In genomic region chr19:43085801-43086530, GRCh38 we compare ENCODE assay signal across 13 cellular contexts. TPM values are rescaled to one million over a fixed set of nuclear protein-coding genes. Genes with fewer than 3 reads are reported as not detected.
"Had no signal": no experiment of that assay in that cellular context is flagged by ENCODE, and none has a peak within 500 bp of the region (broad histone marks: within the 10 kb centered on the region; RNA-seq: fewer than 3 reads in every experiment).

No MANE protein-coding gene starts in this region.

RNA-seq across cellular contexts. Expression of gene PSG2, which starts 3.5 kb away (rescaled TPM):
- total RNA-seq: activated B cell treated with CpG ODN at 0.5 μM for 24 hours; activated CD4-positive, alpha-beta memory T cell treated with anti-CD3 and anti-CD28 coated beads for 36 hours; activated naive CD4-positive, alpha-beta T cell treated with anti-CD3 and anti-CD28 coated beads for 36 hours; activated naive CD4-positive, alpha-beta T cell treated with anti-CD3 and anti-CD28 coated beads, Interleukin-2, amount 50 U/mL, for 72 hours; activated T-cell treated with anti-CD3 and anti-CD28 coated beads, Interleukin-2, amount 50 U/mL, for 4 hours; activated T-helper 1 cell treated with anti-CD3 and anti-CD28 coated beads, Interleukin-12 subunit alpha, Interleukin-12 subunit beta, Interleukin-2, Interleukin-4 antibody, amounts not matched to agents 30 ng/mL and 10 ng/mL and 1 ng/mL, durations not matched to agents 14 hours and 24 hours and 36 hours; adrenal gland; cardiac muscle cell; LHCN-M2; PC-3; Peyer's patch; Right ventricle myocardium inferior; SK-MEL-5 had no signal

RNA-seq across cellular contexts. Expression of gene PSG11, which starts 59.7 kb away (rescaled TPM):
- total RNA-seq: activated B cell treated with CpG ODN at 0.5 μM for 24 hours; activated CD4-positive, alpha-beta memory T cell treated with anti-CD3 and anti-CD28 coated beads for 36 hours; activated naive CD4-positive, alpha-beta T cell treated with anti-CD3 and anti-CD28 coated beads for 36 hours; activated T-cell treated with anti-CD3 and anti-CD28 coated beads, Interleukin-2, amount 50 U/mL, for 4 hours; activated T-helper 1 cell treated with anti-CD3 and anti-CD28 coated beads, Interleukin-12 subunit alpha, Interleukin-12 subunit beta, Interleukin-2, Interleukin-4 antibody, amounts not matched to agents 30 ng/mL and 10 ng/mL and 1 ng/mL, durations not matched to agents 14 hours and 24 hours and 36 hours; adrenal gland; cardiac muscle cell; LHCN-M2; PC-3; Peyer's patch; Right ventricle myocardium inferior had no signal
